Comparison of ENCODE assay signal across 3 cellular contexts in genomic region chr4:168109527-168109926, GRCh38.
TF ChIP-seq lines count a peak whose summit lies in the region.

No MANE protein-coding gene starts in this region.

TF ChIP-seq in HepG2, 621 proteins besides CTCF, POLR2A, EP300 and RAD21:
- TF ChIP-seq NR3C1 (CRISPR knock-in tag; IDR thresholded peaks at IDR 0.05) = no peak
- TF ChIP-seq, protein P1, sequence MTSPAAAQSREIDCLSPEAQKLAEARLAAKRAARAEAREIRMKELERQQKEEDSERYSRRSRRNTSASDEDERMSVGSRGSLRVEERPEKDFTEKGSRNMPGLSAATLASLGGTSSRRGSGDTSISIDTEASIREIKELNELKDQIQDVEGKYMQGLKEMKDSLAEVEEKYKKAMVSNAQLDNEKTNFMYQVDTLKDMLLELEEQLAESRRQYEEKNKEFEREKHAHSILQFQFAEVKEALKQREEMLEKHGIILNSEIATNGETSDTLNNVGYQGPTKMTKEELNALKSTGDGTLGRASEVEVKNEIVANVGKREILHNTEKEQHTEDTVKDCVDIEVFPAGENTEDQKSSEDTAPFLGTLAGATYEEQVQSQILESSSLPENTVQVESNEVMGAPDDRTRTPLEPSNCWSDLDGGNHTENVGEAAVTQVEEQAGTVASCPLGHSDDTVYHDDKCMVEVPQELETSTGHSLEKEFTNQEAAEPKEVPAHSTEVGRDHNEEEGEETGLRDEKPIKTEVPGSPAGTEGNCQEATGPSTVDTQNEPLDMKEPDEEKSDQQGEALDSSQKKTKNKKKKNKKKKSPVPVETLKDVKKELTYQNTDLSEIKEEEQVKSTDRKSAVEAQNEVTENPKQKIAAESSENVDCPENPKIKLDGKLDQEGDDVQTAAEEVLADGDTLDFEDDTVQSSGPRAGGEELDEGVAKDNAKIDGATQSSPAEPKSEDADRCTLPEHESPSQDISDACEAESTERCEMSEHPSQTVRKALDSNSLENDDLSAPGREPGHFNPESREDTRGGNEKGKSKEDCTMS (CRISPR knock-in tag; conservative IDR thresholded peaks at IDR 0.05) = no peak
- peak; percentile 83 to 95 for TF ChIP-seq MAFK (conservative IDR thresholded peaks at IDR 0.05 in 1 of 2, IDR thresholded peaks at IDR 0.05 in 1 of 2; ENCODE audit: low read length in 2 of 2)
- TF ChIP-seq MAFF (IDR thresholded peaks at IDR 0.05; ENCODE audit: low read depth, low read length) = peak; percentile 93

TF ChIP-seq in IMR-90, 13 proteins besides CTCF, POLR2A, EP300 and RAD21:
- TF ChIP-seq MAZ (IDR thresholded peaks at IDR 0.05; ENCODE audit: borderline replicate concordance, low read depth, low read length) = no peak
- TF ChIP-seq CEBPB (IDR thresholded peaks at IDR 0.05; ENCODE audit: low read depth, low read length) = no peak
- TF ChIP-seq, protein P2, sequence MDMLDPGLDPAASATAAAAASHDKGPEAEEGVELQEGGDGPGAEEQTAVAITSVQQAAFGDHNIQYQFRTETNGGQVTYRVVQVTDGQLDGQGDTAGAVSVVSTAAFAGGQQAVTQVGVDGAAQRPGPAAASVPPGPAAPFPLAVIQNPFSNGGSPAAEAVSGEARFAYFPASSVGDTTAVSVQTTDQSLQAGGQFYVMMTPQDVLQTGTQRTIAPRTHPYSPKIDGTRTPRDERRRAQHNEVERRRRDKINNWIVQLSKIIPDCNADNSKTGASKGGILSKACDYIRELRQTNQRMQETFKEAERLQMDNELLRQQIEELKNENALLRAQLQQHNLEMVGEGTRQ (IDR thresholded peaks at IDR 0.05; ENCODE audit: low read depth, low read length) = no peak
- no peak for TF ChIP-seq MXI1 (IDR thresholded peaks at IDR 0.05; ENCODE audit: borderline replicate concordance, low read depth, low read length)
- no peak for TF ChIP-seq SMC3 (IDR thresholded peaks at IDR 0.05; ENCODE audit: low read depth, low read length)
- TF ChIP-seq, protein P3, sequence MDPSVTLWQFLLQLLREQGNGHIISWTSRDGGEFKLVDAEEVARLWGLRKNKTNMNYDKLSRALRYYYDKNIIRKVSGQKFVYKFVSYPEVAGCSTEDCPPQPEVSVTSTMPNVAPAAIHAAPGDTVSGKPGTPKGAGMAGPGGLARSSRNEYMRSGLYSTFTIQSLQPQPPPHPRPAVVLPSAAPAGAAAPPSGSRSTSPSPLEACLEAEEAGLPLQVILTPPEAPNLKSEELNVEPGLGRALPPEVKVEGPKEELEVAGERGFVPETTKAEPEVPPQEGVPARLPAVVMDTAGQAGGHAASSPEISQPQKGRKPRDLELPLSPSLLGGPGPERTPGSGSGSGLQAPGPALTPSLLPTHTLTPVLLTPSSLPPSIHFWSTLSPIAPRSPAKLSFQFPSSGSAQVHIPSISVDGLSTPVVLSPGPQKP (IDR thresholded peaks at IDR 0.05; ENCODE audit: borderline replicate concordance, low read depth, low read length) = no peak
- peak; percentile 94 for TF ChIP-seq MAFK (IDR thresholded peaks at IDR 0.05; ENCODE audit: low read depth, low read length)

TF ChIP-seq in H1, 55 proteins besides CTCF, POLR2A, EP300 and RAD21:
- TF ChIP-seq MAFK (IDR thresholded peaks at IDR 0.05; ENCODE audit: low read depth, low read length) (peak; percentile 75; the same call in 1 of the 2 replicates), EGR1 (IDR thresholded peaks at IDR 0.05; ENCODE audit: borderline replicate concordance, low read depth, low read length) (no peak)
TF ChIP-seq in H1: peak in this region for 1.
